Comparison of ENCODE assay signal across 1 cellular context in the genomic region with DNA sequence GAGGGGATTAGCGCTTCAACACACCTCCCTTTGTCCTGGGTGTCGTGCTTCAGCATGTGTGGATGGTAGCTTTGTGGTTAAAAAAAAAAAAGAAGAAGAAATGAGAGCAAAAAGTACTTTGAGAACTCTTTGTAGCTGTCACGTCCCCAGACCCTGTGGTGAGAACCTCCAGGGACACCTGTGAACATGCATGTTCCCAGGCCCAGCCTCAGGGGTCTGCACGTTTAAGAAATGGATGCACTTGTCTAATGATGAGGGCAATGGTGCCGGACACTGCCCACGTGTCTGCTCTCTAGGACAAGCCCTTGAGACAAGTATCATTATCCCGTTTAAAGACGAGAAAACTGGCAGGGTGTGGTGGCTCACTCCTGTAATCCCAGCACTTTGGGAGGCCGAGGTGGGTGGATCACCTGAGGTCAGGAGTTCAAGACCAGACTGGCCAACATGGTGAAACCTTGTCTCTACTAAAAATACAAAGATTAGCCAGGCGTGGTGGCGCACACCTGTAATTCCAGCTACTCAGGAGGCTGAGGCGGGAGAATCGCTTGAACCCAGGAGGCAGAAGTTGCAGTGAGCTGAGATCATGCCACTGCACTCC.
TF ChIP-seq lines count a peak whose summit lies in the region.

No MANE protein-coding gene starts in this region.

TF ChIP-seq in GM12878, 131 proteins besides CTCF, POLR2A, EP300 and RAD21 (continued from another document):
- TF ChIP-seq, protein P1, sequence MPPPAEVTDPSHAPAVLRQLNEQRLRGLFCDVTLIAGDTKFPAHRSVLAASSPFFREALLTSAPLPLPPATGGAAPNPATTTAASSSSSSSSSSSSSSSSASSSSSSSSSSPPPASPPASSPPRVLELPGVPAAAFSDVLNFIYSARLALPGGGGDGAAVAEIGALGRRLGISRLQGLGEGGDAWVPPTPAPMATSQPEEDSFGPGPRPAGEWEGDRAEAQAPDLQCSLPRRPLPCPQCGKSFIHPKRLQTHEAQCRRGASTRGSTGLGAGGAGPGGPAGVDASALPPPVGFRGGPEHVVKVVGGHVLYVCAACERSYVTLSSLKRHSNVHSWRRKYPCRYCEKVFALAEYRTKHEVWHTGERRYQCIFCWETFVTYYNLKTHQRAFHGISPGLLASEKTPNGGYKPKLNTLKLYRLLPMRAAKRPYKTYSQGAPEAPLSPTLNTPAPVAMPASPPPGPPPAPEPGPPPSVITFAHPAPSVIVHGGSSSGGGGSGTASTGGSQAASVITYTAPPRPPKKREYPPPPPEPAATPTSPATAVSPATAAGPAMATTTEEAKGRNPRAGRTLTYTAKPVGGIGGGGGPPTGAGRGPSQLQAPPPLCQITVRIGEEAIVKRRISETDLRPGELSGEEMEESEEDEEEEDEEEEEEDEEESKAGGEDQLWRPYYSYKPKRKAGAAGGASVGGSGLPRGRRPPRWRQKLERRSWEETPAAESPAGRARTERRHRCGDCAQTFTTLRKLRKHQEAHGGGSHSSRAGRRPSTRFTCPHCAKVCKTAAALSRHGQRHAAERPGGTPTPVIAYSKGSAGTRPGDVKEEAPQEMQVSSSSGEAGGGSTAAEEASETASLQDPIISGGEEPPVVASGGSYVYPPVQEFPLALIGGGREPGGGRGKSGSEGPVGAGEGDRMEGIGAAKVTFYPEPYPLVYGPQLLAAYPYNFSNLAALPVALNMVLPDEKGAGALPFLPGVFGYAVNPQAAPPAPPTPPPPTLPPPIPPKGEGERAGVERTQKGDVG (CRISPR knock-in tag; IDR thresholded peaks at IDR 0.05): 0 out of 2 replicates have a peak, but pooled peaks have one; percentile 51
- peak; percentile 100 for TF ChIP-seq MEF2B (IDR thresholded peaks at IDR 0.05; ENCODE audit: partially characterized antibody, poor library complexity, severe bottlenecking)
- 0 out of 2 replicates have a peak, but pooled peaks have one; percentile 5 for TF ChIP-seq FOXK2 (IDR thresholded peaks at IDR 0.05)
- peak; percentile 89 for TF ChIP-seq PAX5 (IDR thresholded peaks at IDR 0.05; ENCODE audit: borderline replicate concordance, low read depth, low read length)
- TF ChIP-seq, protein P2, sequence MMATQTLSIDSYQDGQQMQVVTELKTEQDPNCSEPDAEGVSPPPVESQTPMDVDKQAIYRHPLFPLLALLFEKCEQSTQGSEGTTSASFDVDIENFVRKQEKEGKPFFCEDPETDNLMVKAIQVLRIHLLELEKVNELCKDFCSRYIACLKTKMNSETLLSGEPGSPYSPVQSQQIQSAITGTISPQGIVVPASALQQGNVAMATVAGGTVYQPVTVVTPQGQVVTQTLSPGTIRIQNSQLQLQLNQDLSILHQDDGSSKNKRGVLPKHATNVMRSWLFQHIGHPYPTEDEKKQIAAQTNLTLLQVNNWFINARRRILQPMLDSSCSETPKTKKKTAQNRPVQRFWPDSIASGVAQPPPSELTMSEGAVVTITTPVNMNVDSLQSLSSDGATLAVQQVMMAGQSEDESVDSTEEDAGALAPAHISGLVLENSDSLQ (IDR thresholded peaks at IDR 0.05): peak; percentile 80
- TF ChIP-seq YY1 (IDR thresholded peaks at IDR 0.05; ENCODE audit: low read depth, low read length): peak; percentile 75; the same call in 1 of the 2 replicates
- TF ChIP-seq ETV6 (conservative IDR thresholded peaks at IDR 0.05 in 1 of 2, IDR thresholded peaks at IDR 0.05 in 1 of 2; ENCODE audit: borderline replicate concordance in 1 of 2, low read depth in 1 of 2): peak in 1 of 2 experiments; percentile 64; a peak in 1 of 4 replicates
- TF ChIP-seq FOXM1 (IDR thresholded peaks at IDR 0.05; ENCODE audit: low read depth, low read length): peak; percentile 94
- TF ChIP-seq, protein P3, sequence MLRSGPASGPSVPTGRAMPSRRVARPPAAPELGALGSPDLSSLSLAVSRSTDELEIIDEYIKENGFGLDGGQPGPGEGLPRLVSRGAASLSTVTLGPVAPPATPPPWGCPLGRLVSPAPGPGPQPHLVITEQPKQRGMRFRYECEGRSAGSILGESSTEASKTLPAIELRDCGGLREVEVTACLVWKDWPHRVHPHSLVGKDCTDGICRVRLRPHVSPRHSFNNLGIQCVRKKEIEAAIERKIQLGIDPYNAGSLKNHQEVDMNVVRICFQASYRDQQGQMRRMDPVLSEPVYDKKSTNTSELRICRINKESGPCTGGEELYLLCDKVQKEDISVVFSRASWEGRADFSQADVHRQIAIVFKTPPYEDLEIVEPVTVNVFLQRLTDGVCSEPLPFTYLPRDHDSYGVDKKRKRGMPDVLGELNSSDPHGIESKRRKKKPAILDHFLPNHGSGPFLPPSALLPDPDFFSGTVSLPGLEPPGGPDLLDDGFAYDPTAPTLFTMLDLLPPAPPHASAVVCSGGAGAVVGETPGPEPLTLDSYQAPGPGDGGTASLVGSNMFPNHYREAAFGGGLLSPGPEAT (IDR thresholded peaks at IDR 0.05; ENCODE audit: low read depth): peak; percentile 89
- TF ChIP-seq NR2F1 (conservative IDR thresholded peaks at IDR 0.05): peak; percentile 75
- TF ChIP-seq, protein P4, sequence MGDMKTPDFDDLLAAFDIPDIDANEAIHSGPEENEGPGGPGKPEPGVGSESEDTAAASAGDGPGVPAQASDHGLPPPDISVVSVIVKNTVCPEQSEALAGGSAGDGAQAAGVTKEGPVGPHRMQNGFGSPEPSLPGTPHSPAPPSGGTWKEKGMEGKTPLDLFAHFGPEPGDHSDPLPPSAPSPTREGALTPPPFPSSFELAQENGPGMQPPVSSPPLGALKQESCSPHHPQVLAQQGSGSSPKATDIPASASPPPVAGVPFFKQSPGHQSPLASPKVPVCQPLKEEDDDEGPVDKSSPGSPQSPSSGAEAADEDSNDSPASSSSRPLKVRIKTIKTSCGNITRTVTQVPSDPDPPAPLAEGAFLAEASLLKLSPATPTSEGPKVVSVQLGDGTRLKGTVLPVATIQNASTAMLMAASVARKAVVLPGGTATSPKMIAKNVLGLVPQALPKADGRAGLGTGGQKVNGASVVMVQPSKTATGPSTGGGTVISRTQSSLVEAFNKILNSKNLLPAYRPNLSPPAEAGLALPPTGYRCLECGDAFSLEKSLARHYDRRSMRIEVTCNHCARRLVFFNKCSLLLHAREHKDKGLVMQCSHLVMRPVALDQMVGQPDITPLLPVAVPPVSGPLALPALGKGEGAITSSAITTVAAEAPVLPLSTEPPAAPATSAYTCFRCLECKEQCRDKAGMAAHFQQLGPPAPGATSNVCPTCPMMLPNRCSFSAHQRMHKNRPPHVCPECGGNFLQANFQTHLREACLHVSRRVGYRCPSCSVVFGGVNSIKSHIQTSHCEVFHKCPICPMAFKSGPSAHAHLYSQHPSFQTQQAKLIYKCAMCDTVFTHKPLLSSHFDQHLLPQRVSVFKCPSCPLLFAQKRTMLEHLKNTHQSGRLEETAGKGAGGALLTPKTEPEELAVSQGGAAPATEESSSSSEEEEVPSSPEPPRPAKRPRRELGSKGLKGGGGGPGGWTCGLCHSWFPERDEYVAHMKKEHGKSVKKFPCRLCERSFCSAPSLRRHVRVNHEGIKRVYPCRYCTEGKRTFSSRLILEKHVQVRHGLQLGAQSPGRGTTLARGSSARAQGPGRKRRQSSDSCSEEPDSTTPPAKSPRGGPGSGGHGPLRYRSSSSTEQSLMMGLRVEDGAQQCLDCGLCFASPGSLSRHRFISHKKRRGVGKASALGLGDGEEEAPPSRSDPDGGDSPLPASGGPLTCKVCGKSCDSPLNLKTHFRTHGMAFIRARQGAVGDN (IDR thresholded peaks at IDR 0.05): peak; percentile 93
- TF ChIP-seq RAD51 (IDR thresholded peaks at IDR 0.05): peak; percentile 42
- peak; percentile 100 for TF ChIP-seq CUX1 (IDR thresholded peaks at IDR 0.05; ENCODE audit: insufficient replicate concordance, low read depth, low read length)
- peak; percentile 98 for TF ChIP-seq ZNF384 (IDR thresholded peaks at IDR 0.05; ENCODE audit: borderline replicate concordance, low read depth, low read length)
- 0 out of 4 replicates have a peak, but pooled peaks of 1 of the 2 experiments have one; percentile 31 for TF ChIP-seq CEBPB (IDR thresholded peaks at IDR 0.05; ENCODE audit: borderline replicate concordance in 1 of 2, low read depth in 2 of 2, low read length in 2 of 2)
